18 cellular contexts compared by ENCODE assay signal in genomic region chr2:127577973-127578372, GRCh38. TPM values are rescaled to one million over a fixed set of nuclear protein-coding genes. Genes with fewer than 3 reads are reported as not detected.
DNase-seq lines count a peak whose midpoint lies in the region; ATAC-seq, FAIRE-seq and TF ChIP-seq lines count a peak whose summit lies in the region.
"Had no signal": no experiment of that assay in that cellular context is flagged by ENCODE, and none has a peak within 500 bp of the region (broad histone marks: within the 10 kb centered on the region; RNA-seq: fewer than 3 reads in every experiment).

No MANE protein-coding gene starts in this region.

- H3K36me3 Mint-ChIP-seq in activated CD4-positive, alpha-beta memory T cell treated with anti-CD3 and anti-CD28 coated beads, Interleukin-2, amount 10 ng/mL, durations not matched to agents 7 days and 5 days (ENCODE audit: low read depth): no peaks in the 10 kb centered on the region
- H3K36me3 Mint-ChIP-seq in activated CD4-positive, alpha-beta memory T cell treated with anti-CD3 and anti-CD28 coated beads for 36 hours: no peaks in the 10 kb centered on the region
- H3K36me3 Mint-ChIP-seq: CD4-positive, alpha-beta memory T cell had no signal

- intact Hi-C loops in activated CD4-positive, alpha-beta memory T cell treated with anti-CD3 and anti-CD28 coated beads for 36 hours (cut with micrococcal nuclease): no loop called here

- no peaks in the 10 kb centered on the region for H3K4me1 ChIP-seq in neuronal stem cell (ENCODE audit: control insufficient read depth in 2 of 2, insufficient read depth in 1 of 2, low read depth in 1 of 2, low read length in 2 of 2)

- H3K18ac ChIP-seq in neuronal stem cell (ENCODE audit: low read length): no peak overlapping the region

- H3K27ac ChIP-seq in neuronal stem cell (replicated peaks; ENCODE audit: low read length): no peak overlapping the region
- H3K27ac ChIP-seq: esophagus squamous epithelium had no signal

- WGBS in neuronal stem cell (ENCODE audit: extremely low coverage in 2 of 2, insufficient read length in 2 of 2, insufficient replicate concordance in 1 of 2), 2 donors: no CpG with 5 or more reads among the region's 11 CpGs

- ATAC-seq in GM21360 (IDR thresholded peaks at IDR 0.05; ENCODE audit: unreplicated experiment): peak; percentile 45
- ATAC-seq: activated T-cell treated with anti-CD3 and anti-CD28 coated beads, Interleukin-2, amount 50 U/mL, for 72 hours; sciatic nerve had no signal

- H4K8ac ChIP-seq in neuronal stem cell (ENCODE audit: low read depth, low read length): no peak overlapping the region

- no peak overlapping the region for H3K4me2 ChIP-seq in neuronal stem cell (ENCODE audit: insufficient read depth, low read length, poor library complexity, severe bottlenecking)

- H2BK5ac ChIP-seq in neuronal stem cell (ENCODE audit: low read length): no peak overlapping the region

- peaks cover 31% of the 10 kb centered on the region for H3K27me3 Mint-ChIP-seq in activated CD4-positive, alpha-beta memory T cell treated with anti-CD3 and anti-CD28 coated beads, Interleukin-2, amount 10 ng/mL, durations not matched to agents 7 days and 5 days
- H3K27me3 Mint-ChIP-seq in activated CD4-positive, alpha-beta memory T cell treated with anti-CD3 and anti-CD28 coated beads for 36 hours: peaks cover 4% of the 10 kb centered on the region

- no peaks in the 10 kb centered on the region for H3K79me1 ChIP-seq in neuronal stem cell (ENCODE audit: low read depth, low read length)

- DNase-seq in activated CD4-positive, alpha-beta memory T cell treated with anti-CD3 and anti-CD28 coated beads, Interleukin-2, amount 10 ng/mL, durations not matched to agents 7 days and 5 days: peak; percentile 14
- no peak for DNase-seq in activated CD4-positive, alpha-beta memory T cell treated with anti-CD3 and anti-CD28 coated beads for 36 hours
- DNase-seq in NB4 (ENCODE audit: low read depth) (peak; percentile 68), neuronal stem cell (ENCODE audit: low spot score) (no peak), RCC 7860 (ENCODE audit: low spot score) (no peak), NCI-H1436 treated with DMSO at 0.1 percent for 48 hours (lab: John Stamatoyannopoulos, UW) (no peak)
- DNase-seq in stimulated activated naive CD4-positive, alpha-beta T cell (lab: John Stamatoyannopoulos, UW): no peak
- DNase-seq: activated T-cell treated with anti-CD3 and anti-CD28 coated beads, Interleukin-2, amount 50 U/mL, for 72 hours; amygdala; CD4-positive, alpha-beta memory T cell; cortex of kidney; esophagus squamous epithelium; nephron progenitor cell; stimulated activated CD4-positive, alpha-beta T cell treated with anti-CD3 and anti-CD28 coated beads, Interleukin-4, amount 100 ng/mL, for 4 hours; stimulated activated naive CD4-positive, alpha-beta T cell treated with Interleukin-2 at 50 U/mL for 16 hours had no signal

- peak overlapping the region; percentile 10 for H3K4me3 ChIP-seq in NB4 (ENCODE audit: low read depth, low read length)
- no peak overlapping the region for H3K4me3 ChIP-seq in neuronal stem cell (ENCODE audit: low read length in 2 of 2)
- H3K4me3 ChIP-seq: esophagus squamous epithelium had no signal

- H3K14ac ChIP-seq in neuronal stem cell (ENCODE audit: low read length): no peak overlapping the region

- peak overlapping the region; percentile 64 for H2AK5ac ChIP-seq in neuronal stem cell (ENCODE audit: low read depth, low read length)

- H2BK12ac ChIP-seq in neuronal stem cell (ENCODE audit: low read length): no peak overlapping the region

- POLR2A ChIA-PET in activated CD4-positive, alpha-beta memory T cell treated with anti-CD3 and anti-CD28 coated beads, Interleukin-2, amount 10 ng/mL, durations not matched to agents 7 days and 5 days (lab: Charles Lee): no interaction called here
- POLR2A ChIA-PET in activated CD4-positive, alpha-beta memory T cell treated with anti-CD3 and anti-CD28 coated beads for 36 hours (lab: Charles Lee): no interaction called here

- H3K36me3 ChIP-seq in neuronal stem cell (replicated peaks in 1 of 2; ENCODE audit: control insufficient read depth in 2 of 2, insufficient read depth in 2 of 2, low read length in 2 of 2): no peaks in the 10 kb centered on the region
- H3K36me3 ChIP-seq: esophagus squamous epithelium had no signal

- no peak overlapping the region for H3K9ac ChIP-seq in neuronal stem cell (ENCODE audit: low read depth, low read length, poor library complexity)

- H3K9me3 ChIP-seq in neuronal stem cell (replicated peaks in 1 of 2; ENCODE audit: control insufficient read depth in 2 of 2, insufficient read depth in 1 of 2, low read depth in 1 of 2, low read length in 2 of 2): no peaks in the 10 kb centered on the region
- H3K9me3 ChIP-seq: esophagus squamous epithelium had no signal

- H3K27me3 ChIP-seq in neuronal stem cell (ENCODE audit: control insufficient read depth in 3 of 3, insufficient read depth in 3 of 3, low read depth in 1 of 3, low read length in 3 of 3): peaks cover 0 to 27% (median 0%) of the 10 kb centered on the region in 3 experiments
- H3K27me3 ChIP-seq: esophagus squamous epithelium had no signal

- CTCF ChIA-PET in activated CD4-positive, alpha-beta memory T cell treated with anti-CD3 and anti-CD28 coated beads, Interleukin-2, amount 10 ng/mL, durations not matched to agents 7 days and 5 days (lab: Charles Lee): interaction anchor here (2.9 kb wide), 1 partner anchor 14 kb away, joined by 14 read pairs; no protein-coding TSS in a partner anchor
- CTCF ChIA-PET in activated CD4-positive, alpha-beta memory T cell treated with anti-CD3 and anti-CD28 coated beads for 36 hours (lab: Charles Lee): interaction anchor here (1.9 kb wide), 1 partner anchor 14 kb away, joined by 6 read pairs; no protein-coding TSS in a partner anchor

- no peak overlapping the region for H3K4ac ChIP-seq in neuronal stem cell (ENCODE audit: low read length)

- H2BK120ac ChIP-seq in neuronal stem cell (ENCODE audit: low read depth, low read length): no peak overlapping the region

- H4K91ac ChIP-seq in neuronal stem cell (ENCODE audit: low read depth, low read length, poor library complexity): no peak overlapping the region

- H2AFZ ChIP-seq in neuronal stem cell (ENCODE audit: low read length): no peak overlapping the region

- FAIRE-seq in RCC 7860 (lab: Jason Lieb, UNC): no peak

- no peak for TF ChIP-seq POLR2A in NB4 (IDR thresholded peaks at IDR 0.05; ENCODE audit: extremely low read depth, insufficient read length)

- no peak for TF ChIP-seq CTCF in NB4 (IDR thresholded peaks at IDR 0.05; ENCODE audit: low read depth, low read length)

- peaks cover 3% of the 10 kb centered on the region for H3K4me1 Mint-ChIP-seq in activated CD4-positive, alpha-beta memory T cell treated with anti-CD3 and anti-CD28 coated beads, Interleukin-2, amount 10 ng/mL, durations not matched to agents 7 days and 5 days
- no peaks in the 10 kb centered on the region for H3K4me1 Mint-ChIP-seq in activated CD4-positive, alpha-beta memory T cell treated with anti-CD3 and anti-CD28 coated beads for 36 hours (ENCODE audit: low read depth)

- peak overlapping the region; percentile 4 for H3K23ac ChIP-seq in neuronal stem cell (ENCODE audit: low read depth, low read length, poor library complexity)

- no peak overlapping the region for H3K4me3 Mint-ChIP-seq in activated CD4-positive, alpha-beta memory T cell treated with anti-CD3 and anti-CD28 coated beads, Interleukin-2, amount 10 ng/mL, durations not matched to agents 7 days and 5 days
- no peak overlapping the region for H3K4me3 Mint-ChIP-seq in activated CD4-positive, alpha-beta memory T cell treated with anti-CD3 and anti-CD28 coated beads for 36 hours
- H3K4me3 Mint-ChIP-seq: activated T-cell treated with anti-CD3 and anti-CD28 coated beads, Interleukin-2, amount 50 U/mL, for 72 hours; CD4-positive, alpha-beta memory T cell; nephron progenitor cell had no signal

- H3K27ac Mint-ChIP-seq in activated CD4-positive, alpha-beta memory T cell treated with anti-CD3 and anti-CD28 coated beads, Interleukin-2, amount 10 ng/mL, durations not matched to agents 7 days and 5 days: no peak overlapping the region
- H3K27ac Mint-ChIP-seq in activated CD4-positive, alpha-beta memory T cell treated with anti-CD3 and anti-CD28 coated beads for 36 hours: no peak overlapping the region
- H3K27ac Mint-ChIP-seq: activated T-cell treated with anti-CD3 and anti-CD28 coated beads, Interleukin-2, amount 50 U/mL, for 72 hours; CD4-positive, alpha-beta memory T cell had no signal

- H3K9me3 Mint-ChIP-seq in activated CD4-positive, alpha-beta memory T cell treated with anti-CD3 and anti-CD28 coated beads, Interleukin-2, amount 10 ng/mL, durations not matched to agents 7 days and 5 days: no peaks in the 10 kb centered on the region
- H3K9me3 Mint-ChIP-seq in activated CD4-positive, alpha-beta memory T cell treated with anti-CD3 and anti-CD28 coated beads for 36 hours: no peaks in the 10 kb centered on the region
- H3K9me3 Mint-ChIP-seq: activated T-cell treated with anti-CD3 and anti-CD28 coated beads, Interleukin-2, amount 50 U/mL, for 72 hours; CD4-positive, alpha-beta memory T cell; nephron progenitor cell had no signal

- no peak overlapping the region for H2BK15ac ChIP-seq in neuronal stem cell (ENCODE audit: low read length)

RNA-seq across cellular contexts. Expression of gene MYO7B, which starts 42.5 kb away (rescaled TPM):
- total RNA-seq in activated CD4-positive, alpha-beta memory T cell treated with anti-CD3 and anti-CD28 coated beads, Interleukin-2, amount 10 ng/mL, durations not matched to agents 7 days and 5 days: under 1 TPM; 0.13 to 0.18 TPM
- under 1 TPM; 0.14 to 0.58 TPM for total RNA-seq in activated CD4-positive, alpha-beta memory T cell treated with anti-CD3 and anti-CD28 coated beads for 36 hours
- polyA plus RNA-seq in neuronal stem cell (2013, experiment 1 of 2): not detected
- polyA plus RNA-seq in neuronal stem cell (2013, experiment 2 of 2): 0.03 TPM
- total RNA-seq: CD4-positive, alpha-beta memory T cell; G401 had no signal
- polyA plus RNA-seq: CD4-positive, alpha-beta memory T cell had no signal

RNA-seq across cellular contexts. Expression of gene IWS1, which starts 51.7 kb away (rescaled TPM):
- total RNA-seq in activated CD4-positive, alpha-beta memory T cell treated with anti-CD3 and anti-CD28 coated beads, Interleukin-2, amount 10 ng/mL, durations not matched to agents 7 days and 5 days: 10 to 100 TPM; 40.8 to 43.3 TPM
- total RNA-seq in activated CD4-positive, alpha-beta memory T cell treated with anti-CD3 and anti-CD28 coated beads for 36 hours: 10 to 100 TPM; 57.0 to 57.1 TPM
- 54.0 TPM for polyA plus RNA-seq in neuronal stem cell (2013, experiment 1 of 2)
- 53.1 TPM for polyA plus RNA-seq in neuronal stem cell (2013, experiment 2 of 2)

Comparison
In these comparisons a context has a peak if more than half of its experiments do, and no peak if none do; other contexts are left out.
1. DNase-seq: peak in activated CD4-positive, alpha-beta memory T cell treated with anti-CD3 and anti-CD28 coated beads, Interleukin-2, amount 10 ng/mL, durations not matched to agents 7 days and 5 days (single experiment) and NB4 (single experiment); none in activated CD4-positive, alpha-beta memory T cell treated with anti-CD3 and anti-CD28 coated beads for 36 hours (single experiment), neuronal stem cell (single experiment), RCC 7860 (single experiment), NCI-H1436 treated with DMSO at 0.1 percent for 48 hours (single experiment) and stimulated activated naive CD4-positive, alpha-beta T cell (0 of 6).